Comparison of ENCODE assay signal across 1 cellular context in genomic region chr4:71188197-71188625, GRCh38.
TF ChIP-seq lines count a peak whose summit lies in the region.

No MANE protein-coding gene starts in this region.

TF ChIP-seq in SK-N-SH, 30 proteins besides CTCF, POLR2A, EP300 and RAD21 (continued from another document):
- TF ChIP-seq ZBTB33 (IDR thresholded peaks at IDR 0.05; ENCODE audit: borderline replicate concordance, low read depth) (no peak), RFX5 (IDR thresholded peaks at IDR 0.05; ENCODE audit: low read length) (no peak), TAF1 (IDR thresholded peaks at IDR 0.05; ENCODE audit: borderline replicate concordance, low read depth, low read length) (no peak), RXRA (IDR thresholded peaks at IDR 0.05; ENCODE audit: borderline replicate concordance, low read depth) (no peak), SIN3A (IDR thresholded peaks at IDR 0.05; ENCODE audit: borderline replicate concordance, low read depth, low read length) (no peak), TCF12 (IDR thresholded peaks at IDR 0.05) (no peak)
